In genomic region chr17:80147035-80147939, GRCh38 we compare ENCODE assay signal across 8 cellular contexts. TPM values are rescaled to one million over a fixed set of nuclear protein-coding genes. Genes with fewer than 3 reads are reported as not detected.
DNase-seq lines count a peak whose midpoint lies in the region; ATAC-seq and TF ChIP-seq lines count a peak whose summit lies in the region.

Gene EIF4A3, minus strand, starts transcription at chr17:80147128. Its CDS starts 167 bp downstream, at chr17:80146961.

- H3F3A ChIP-seq in PC-3 (ENCODE audit: low read length, unreplicated experiment) = no peaks in the 10 kb centered on the region

- peak; percentile 34; the same call in 1 of the 2 replicates for TF ChIP-seq EP300 in Ishikawa (IDR thresholded peaks at IDR 0.05; ENCODE audit: borderline replicate concordance)

- peaks cover 19% of the 10 kb centered on the region for H3K36me3 ChIP-seq in PC-3 (ENCODE audit: low read depth, low read length)

- CTCF ChIA-PET in PC-3 (lab: Charles Lee) = interaction anchor here (0.6 kb wide), 3 partner anchors 48 to 405 kb away, joined by 3 to 5 read pairs (median 4); no protein-coding TSS in a partner anchor

- peak; percentile 95 for DNase-seq in DMS 273 treated with DMSO at 0.1 percent for 48 hours (lab: John Stamatoyannopoulos, UW)
- DNase-seq in PC-3 = peak; percentile 100
- peak; percentile 95 for DNase-seq in activated T-cell treated with anti-CD3 and anti-CD28 coated beads for 48 hours (ENCODE audit: low read depth)
- peak; percentile 99 for DNase-seq in epithelial cell of esophagus (ENCODE audit: low read depth)
- DNase-seq in stimulated activated CD8-positive, alpha-beta memory T cell treated with anti-CD3 and anti-CD28 coated beads, Interleukin-4, amount 100 ng/mL, for 1 hour (ENCODE audit: low read depth in 2 of 2, low spot score in 1 of 2) = peak; percentile 81 to 93

- peak within 1 kb of the TSS; percentile 96 for H2AFZ ChIP-seq in PC-3 (ENCODE audit: low read length)

- H3K27me3 ChIP-seq in PC-3 (ENCODE audit: low read length) = no peaks in the 10 kb centered on the region
- H3K27me3 ChIP-seq in mononuclear cell (ENCODE audit: insufficient read depth, low read length) = no peaks in the 10 kb centered on the region

- peak within 1 kb of the TSS; percentile 98 for H3K9ac ChIP-seq in PC-3 (ENCODE audit: low read length)

- TSS peak; percentile 74 for BruUV-seq in PC-3 (replicated peaks; lab: Mats Ljungman, UMichigan)

- no peak for TF ChIP-seq CTCF in PC-3 (conservative IDR thresholded peaks at IDR 0.05; ENCODE audit: low read depth, low read length)
- no peak for TF ChIP-seq CTCF in epithelial cell of esophagus (IDR thresholded peaks at IDR 0.05; ENCODE audit: insufficient read depth, low read depth, low read length, missing control alignments)

- H3K9me3 ChIP-seq in PC-3 (ENCODE audit: low read length) = no peaks in the 10 kb centered on the region
- H3K9me3 ChIP-seq in mononuclear cell (ENCODE audit: low read depth, low read length) = no peaks in the 10 kb centered on the region

- peaks cover 35% of the 10 kb centered on the region for H4K20me1 ChIP-seq in PC-3 (ENCODE audit: low read length)

- intact Hi-C loops in PC-3 (cut with micrococcal nuclease) = loop anchor here (1.0 to 2.0 kb wide), 3 partner anchors 46 to 106 kb away; partner anchors contain the start of genes GAA, SGSH and SLC26A11

- H3K27ac ChIP-seq in PC-3 (ENCODE audit: low read length) = peak within 1 kb of the TSS; percentile 62

- TF ChIP-seq RAD21 in Ishikawa (IDR thresholded peaks at IDR 0.05; ENCODE audit: low read depth) = no peak

- POLR2A ChIA-PET in PC-3 (lab: Charles Lee; ENCODE audit: unreplicated experiment) = interaction anchor here (0.6 kb wide), 1 partner anchor 112 kb away, joined by 4 read pairs; no protein-coding TSS in a partner anchor

- peak within 1 kb of the TSS; percentile 97 for H3K4me2 ChIP-seq in PC-3 (ENCODE audit: low read length)

- peaks cover 69% of the 10 kb centered on the region for H3K79me2 ChIP-seq in PC-3 (ENCODE audit: low read length)

- H3K4me3 ChIP-seq in PC-3 (ENCODE audit: low read length) (peak within 1 kb of the TSS; percentile 91), epithelial cell of esophagus (ENCODE audit: low read length) (peak within 1 kb of the TSS; percentile 83), mononuclear cell (ENCODE audit: low read length) (peak within 1 kb of the TSS; percentile 62)

- H3K4me1 ChIP-seq in PC-3 (ENCODE audit: insufficient read depth, low read length) (peaks cover 12% of the 10 kb centered on the region), mononuclear cell (ENCODE audit: insufficient read depth, low read length) (peaks cover 44% of the 10 kb centered on the region)

- peak; percentile 84 for ATAC-seq in GM21529 (IDR thresholded peaks at IDR 0.05; ENCODE audit: unreplicated experiment)
- ATAC-seq in PC-3 = peak; percentile 91

- H3K9me2 ChIP-seq in PC-3 (replicated peaks; ENCODE audit: low read length) = no peaks in the 10 kb centered on the region

TF ChIP-seq in Ishikawa, 13 proteins besides CTCF, POLR2A, EP300 and RAD21:
- TF ChIP-seq, protein P1, sequence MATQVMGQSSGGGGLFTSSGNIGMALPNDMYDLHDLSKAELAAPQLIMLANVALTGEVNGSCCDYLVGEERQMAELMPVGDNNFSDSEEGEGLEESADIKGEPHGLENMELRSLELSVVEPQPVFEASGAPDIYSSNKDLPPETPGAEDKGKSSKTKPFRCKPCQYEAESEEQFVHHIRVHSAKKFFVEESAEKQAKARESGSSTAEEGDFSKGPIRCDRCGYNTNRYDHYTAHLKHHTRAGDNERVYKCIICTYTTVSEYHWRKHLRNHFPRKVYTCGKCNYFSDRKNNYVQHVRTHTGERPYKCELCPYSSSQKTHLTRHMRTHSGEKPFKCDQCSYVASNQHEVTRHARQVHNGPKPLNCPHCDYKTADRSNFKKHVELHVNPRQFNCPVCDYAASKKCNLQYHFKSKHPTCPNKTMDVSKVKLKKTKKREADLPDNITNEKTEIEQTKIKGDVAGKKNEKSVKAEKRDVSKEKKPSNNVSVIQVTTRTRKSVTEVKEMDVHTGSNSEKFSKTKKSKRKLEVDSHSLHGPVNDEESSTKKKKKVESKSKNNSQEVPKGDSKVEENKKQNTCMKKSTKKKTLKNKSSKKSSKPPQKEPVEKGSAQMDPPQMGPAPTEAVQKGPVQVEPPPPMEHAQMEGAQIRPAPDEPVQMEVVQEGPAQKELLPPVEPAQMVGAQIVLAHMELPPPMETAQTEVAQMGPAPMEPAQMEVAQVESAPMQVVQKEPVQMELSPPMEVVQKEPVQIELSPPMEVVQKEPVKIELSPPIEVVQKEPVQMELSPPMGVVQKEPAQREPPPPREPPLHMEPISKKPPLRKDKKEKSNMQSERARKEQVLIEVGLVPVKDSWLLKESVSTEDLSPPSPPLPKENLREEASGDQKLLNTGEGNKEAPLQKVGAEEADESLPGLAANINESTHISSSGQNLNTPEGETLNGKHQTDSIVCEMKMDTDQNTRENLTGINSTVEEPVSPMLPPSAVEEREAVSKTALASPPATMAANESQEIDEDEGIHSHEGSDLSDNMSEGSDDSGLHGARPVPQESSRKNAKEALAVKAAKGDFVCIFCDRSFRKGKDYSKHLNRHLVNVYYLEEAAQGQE (IDR thresholded peaks at IDR 0.05; ENCODE audit: low read depth) = 0 out of 2 replicates have a peak, but pooled peaks have one; percentile 12
- TF ChIP-seq TEAD4 (IDR thresholded peaks at IDR 0.05) (peak; percentile 34; the same call in 1 of the 2 replicates), CEBPB (IDR thresholded peaks at IDR 0.05) (no peak), FOXM1 (IDR thresholded peaks at IDR 0.05; ENCODE audit: borderline replicate concordance, low read depth) (no peak), ZBTB7A (IDR thresholded peaks at IDR 0.05; ENCODE audit: low read depth) (peak; percentile 43; the same call in 1 of the 2 replicates), NFIC (IDR thresholded peaks at IDR 0.05) (peak; percentile 36; the same call in 1 of the 2 replicates), YY1 (IDR thresholded peaks at IDR 0.05; ENCODE audit: low read depth) (no peak), EGR1 (IDR thresholded peaks at IDR 0.05) (no peak), USF1 (IDR thresholded peaks at IDR 0.05) (peak; percentile 94), TAF1 (IDR thresholded peaks at IDR 0.05; ENCODE audit: low read depth) (peak; percentile 75), TCF12 (IDR thresholded peaks at IDR 0.05; ENCODE audit: low read depth) (peak; percentile 42; the same call in 1 of the 2 replicates), CREB1 (IDR thresholded peaks at IDR 0.05; ENCODE audit: low read depth) (peak; percentile 56; the same call in 1 of the 2 replicates)
- TF ChIP-seq, protein P2, sequence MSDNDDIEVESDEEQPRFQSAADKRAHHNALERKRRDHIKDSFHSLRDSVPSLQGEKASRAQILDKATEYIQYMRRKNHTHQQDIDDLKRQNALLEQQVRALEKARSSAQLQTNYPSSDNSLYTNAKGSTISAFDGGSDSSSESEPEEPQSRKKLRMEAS (IDR thresholded peaks at IDR 0.05) = peak; percentile 64

RNA-seq across cellular contexts. Expression of gene EIF4A3, which starts in this region (rescaled TPM):
- 167 and 185 TPM in 2 replicates for total RNA-seq in PC-3 (2014; rRNA removed)
- total RNA-seq in mononuclear cell = 40.1 TPM

Comparison
In these comparisons a context has a peak if more than half of its experiments do, and no peak if none do; other contexts are left out.
1. Peak in every context shown above with its lines: DNase-seq, ATAC-seq, H3K4me3 ChIP-seq and H3K27ac ChIP-seq.